Comparison of ENCODE assay signal across 1 cellular context in genomic region chr3:30578479-30578878, GRCh38.
TF ChIP-seq lines count a peak whose summit lies in the region.

No MANE protein-coding gene starts in this region.

TF ChIP-seq in HepG2, 621 proteins besides CTCF, POLR2A, EP300 and RAD21 (continued from another document and continues in another):
- no peak for TF ChIP-seq CREB3 (CRISPR knock-in tag; IDR thresholded peaks at IDR 0.05)
- no peak for TF ChIP-seq SNAPC4 (CRISPR knock-in tag; IDR thresholded peaks at IDR 0.05)
- TF ChIP-seq REXO4 (CRISPR knock-in tag; IDR thresholded peaks at IDR 0.05; ENCODE audit: borderline replicate concordance): no peak
- no peak for TF ChIP-seq NFIB (CRISPR knock-in tag; IDR thresholded peaks at IDR 0.05; ENCODE audit: borderline replicate concordance)
- TF ChIP-seq ZSCAN22 (CRISPR knock-in tag; IDR thresholded peaks at IDR 0.05): no peak
- TF ChIP-seq PPARG (CRISPR knock-in tag; conservative IDR thresholded peaks at IDR 0.05): no peak
- no peak for TF ChIP-seq GMEB2 (CRISPR knock-in tag; IDR thresholded peaks at IDR 0.05; ENCODE audit: low read depth)
- TF ChIP-seq FUBP1 (CRISPR knock-in tag; IDR thresholded peaks at IDR 0.05; ENCODE audit: borderline replicate concordance): no peak
- TF ChIP-seq SIX1 (CRISPR knock-in tag; IDR thresholded peaks at IDR 0.05; ENCODE audit: borderline replicate concordance): no peak
- no peak for TF ChIP-seq HOXA9 (CRISPR knock-in tag; IDR thresholded peaks at IDR 0.05; ENCODE audit: borderline replicate concordance)
- TF ChIP-seq KDM1A (CRISPR knock-in tag; IDR thresholded peaks at IDR 0.05): no peak
- TF ChIP-seq IKZF4 (CRISPR knock-in tag; IDR thresholded peaks at IDR 0.05; ENCODE audit: borderline replicate concordance, low read depth, not compliant biosample characterization): no peak
- TF ChIP-seq MXD3 (CRISPR knock-in tag; IDR thresholded peaks at IDR 0.05): no peak
- no peak for TF ChIP-seq NR2F6 (IDR thresholded peaks at IDR 0.05)
- no peak for TF ChIP-seq NR2F6 (CRISPR knock-in tag; IDR thresholded peaks at IDR 0.05)
- no peak for TF ChIP-seq ZUFSP (CRISPR knock-in tag; IDR thresholded peaks at IDR 0.05; ENCODE audit: borderline replicate concordance)
- TF ChIP-seq EHMT2 (IDR thresholded peaks at IDR 0.05; ENCODE audit: borderline replicate concordance, low read depth, low read length): peak; percentile 36; the same call in 1 of the 2 replicates
- no peak for TF ChIP-seq HES4 (CRISPR knock-in tag; IDR thresholded peaks at IDR 0.05; ENCODE audit: borderline replicate concordance)
- no peak for TF ChIP-seq ZNF431 (CRISPR knock-in tag; IDR thresholded peaks at IDR 0.05; ENCODE audit: borderline replicate concordance, low read depth)
- no peak for TF ChIP-seq SMARCE1 (IDR thresholded peaks at IDR 0.05; ENCODE audit: borderline replicate concordance)
- TF ChIP-seq PLSCR1 (CRISPR knock-in tag; IDR thresholded peaks at IDR 0.05; ENCODE audit: borderline replicate concordance): no peak
- TF ChIP-seq RNF219 (CRISPR knock-in tag; IDR thresholded peaks at IDR 0.05): no peak
- no peak for TF ChIP-seq ZBTB3 (CRISPR knock-in tag; IDR thresholded peaks at IDR 0.05; ENCODE audit: borderline replicate concordance, low read depth)
- TF ChIP-seq GZF1 (CRISPR knock-in tag; IDR thresholded peaks at IDR 0.05): no peak
- no peak for TF ChIP-seq ARID3A (IDR thresholded peaks at IDR 0.05; ENCODE audit: low read depth, low read length)
- no peak for TF ChIP-seq STAT5B (CRISPR knock-in tag; IDR thresholded peaks at IDR 0.05)
- TF ChIP-seq ZSCAN25 (CRISPR knock-in tag; IDR thresholded peaks at IDR 0.05): no peak
- no peak for TF ChIP-seq KDM5B (CRISPR knock-in tag; IDR thresholded peaks at IDR 0.05; ENCODE audit: borderline replicate concordance)
- TF ChIP-seq ZBTB46 (CRISPR knock-in tag; IDR thresholded peaks at IDR 0.05; ENCODE audit: borderline replicate concordance): no peak
- no peak for TF ChIP-seq ZNF674 (CRISPR knock-in tag; IDR thresholded peaks at IDR 0.05; ENCODE audit: low read depth)
- no peak for TF ChIP-seq FOXO1 (CRISPR knock-in tag; IDR thresholded peaks at IDR 0.05)
- TF ChIP-seq GTF2F1 (IDR thresholded peaks at IDR 0.05; ENCODE audit: low read length): no peak
- no peak for TF ChIP-seq ZHX1 (CRISPR knock-in tag; IDR thresholded peaks at IDR 0.05; ENCODE audit: low read depth)
- TF ChIP-seq ZNF563 (CRISPR knock-in tag; IDR thresholded peaks at IDR 0.05): no peak
- no peak for TF ChIP-seq PAX8 (CRISPR knock-in tag; IDR thresholded peaks at IDR 0.05; ENCODE audit: borderline replicate concordance)
- TF ChIP-seq ZNF484 (CRISPR knock-in tag; IDR thresholded peaks at IDR 0.05; ENCODE audit: borderline replicate concordance, low read depth): no peak
- no peak for TF ChIP-seq ZNF468 (CRISPR knock-in tag; IDR thresholded peaks at IDR 0.05)
- TF ChIP-seq EED (CRISPR knock-in tag; IDR thresholded peaks at IDR 0.05): no peak
- no peak for TF ChIP-seq TARDBP (CRISPR knock-in tag; IDR thresholded peaks at IDR 0.05)
